8 cellular contexts compared by ENCODE assay signal in genomic region chr14:93648440-93649168, GRCh38.
DNase-seq lines count a peak whose midpoint lies in the region; ATAC-seq and TF ChIP-seq lines count a peak whose summit lies in the region.

No MANE protein-coding gene starts in this region.

- POLR2A ChIA-PET in HEK293T (lab: Yijun Ruan, JAX): no interaction called here

- ATAC-seq in HG03045 (IDR thresholded peaks at IDR 0.05; ENCODE audit: unreplicated experiment): no peak

- DNase-seq in Daoy (ENCODE audit: low read depth) (peak; percentile 26), HEK293T (ENCODE audit: extremely low spot score) (peak; percentile 19), SW480 (ENCODE audit: low spot score) (peak; percentile 70), iPS-NIHi11 (ENCODE audit: low spot score) (peak; percentile 57), NCI-H2227 treated with DMSO at 0.1 percent for 48 hours (lab: John Stamatoyannopoulos, UW) (no peak)
- no peak for DNase-seq in effector CD8-positive, alpha-beta T cell (lab: John Stamatoyannopoulos, UW)
- no peak for DNase-seq in activated effector memory CD4-positive, alpha-beta T cell treated with Interleukin-2 at 50 U/mL for 16 hours

- CTCF ChIA-PET in HEK293T (lab: Yijun Ruan, JAX): no interaction called here

TF ChIP-seq in HEK293T, 16 proteins besides CTCF, POLR2A, EP300 and RAD21:
- TF ChIP-seq TARDBP (IDR thresholded peaks at IDR 0.05): no peak
- TF ChIP-seq FOXA1 (IDR thresholded peaks at IDR 0.05): no peak
- TF ChIP-seq CTBP1 (IDR thresholded peaks at IDR 0.05; ENCODE audit: borderline replicate concordance): no peak
- TF ChIP-seq FOXM1 (IDR thresholded peaks at IDR 0.05; ENCODE audit: borderline replicate concordance): no peak
- TF ChIP-seq SP1 (IDR thresholded peaks at IDR 0.05): no peak
- no peak for TF ChIP-seq ARNT (IDR thresholded peaks at IDR 0.05)
TF ChIP-seq in HEK293T: peak in this region for 0.

Comparison
In these comparisons a context has a peak if more than half of its experiments do, and no peak if none do; other contexts are left out.
1. DNase-seq: peak in Daoy (single experiment), HEK293T (single experiment), SW480 (single experiment) and iPS-NIHi11 (single experiment); none in effector CD8-positive, alpha-beta T cell (single experiment), activated effector memory CD4-positive, alpha-beta T cell treated with Interleukin-2 at 50 U/mL for 16 hours (single experiment) and NCI-H2227 treated with DMSO at 0.1 percent for 48 hours (single experiment).